ENCODE assay signal across 12 cellular contexts in genomic region chr11:67301313-67301921, GRCh38. TPM values are rescaled to one million over a fixed set of nuclear protein-coding genes. Genes with fewer than 3 reads are reported as not detected.
A peak's percentile ranks its signal among the peaks of the same experiment; 100 is the strongest.
DNase-seq lines count a peak whose midpoint lies in the region; ATAC-seq and TF ChIP-seq lines count a peak whose summit lies in the region.
"Had no signal": no experiment of that assay in that cellular context is flagged by ENCODE, and none has a peak within 500 bp of the region (broad histone marks: within the 10 kb centered on the region; RNA-seq: fewer than 3 reads in every experiment).

No MANE protein-coding gene starts in this region.

- no peak overlapping the region for H3K27ac ChIP-seq in HEK293 (ENCODE audit: extremely low read depth, low read depth, low read length)
- H3K27ac ChIP-seq in sigmoid colon: no peak overlapping the region

- WGBS in sigmoid colon, 2 donors: 88 to 92% methylated on average over 28 of the region's 28 CpGs

- H3K27ac Mint-ChIP-seq in WTC11: no peak overlapping the region
- no peak overlapping the region for H3K27ac Mint-ChIP-seq in endothelial cell (ENCODE audit: unreplicated experiment)

- TF ChIP-seq CTCF in HEK293 (tag by site-specific recombination; IDR thresholded peaks at IDR 0.05) (no peak), WTC11 (IDR thresholded peaks at IDR 0.05) (no peak), sigmoid colon (IDR thresholded peaks at IDR 0.05) (no peak), endothelial cell (IDR thresholded peaks at IDR 0.05; ENCODE audit: unreplicated experiment) (no peak)

- H3K27me3 Mint-ChIP-seq in WTC11 (ENCODE audit: low read depth) (peaks cover 4% of the 10 kb centered on the region; the same call in 1 of the 2 replicates), endothelial cell (ENCODE audit: unreplicated experiment) (peaks cover 23% of the 10 kb centered on the region)
- H3K27me3 Mint-ChIP-seq: CD4-positive, CD25-positive, alpha-beta regulatory T cell had no signal

- peaks cover 20% of the 10 kb centered on the region for H3K36me3 Mint-ChIP-seq in WTC11
- H3K36me3 Mint-ChIP-seq in endothelial cell (ENCODE audit: low read depth, unreplicated experiment): peaks cover 15% of the 10 kb centered on the region

- H3K4me1 ChIP-seq in HEK293 (ENCODE audit: control insufficient read depth, insufficient read depth, low read length): no peaks in the 10 kb centered on the region
- peaks cover 0 to 31% (median 24%) of the 10 kb centered on the region in 4 donors for H3K4me1 ChIP-seq in sigmoid colon

- peaks cover 2 to 42% of the 10 kb centered on the region in 2 experiments; a peak in 2 of 3 replicates for H3K36me3 ChIP-seq in HEK293 (ENCODE audit: control insufficient read depth in 2 of 2, insufficient read depth in 1 of 2, low read length in 2 of 2)
- H3K36me3 ChIP-seq in sigmoid colon: peaks cover 16 to 51% (median 30%) of the 10 kb centered on the region in 4 donors

- DNase-seq in WTC11 (ENCODE audit: low spot score) (peak; percentile 11), islet precursor cell (peak; percentile 43), sigmoid colon (peak; percentile 67), DMS 273 (lab: John Stamatoyannopoulos, UW; ENCODE audit: unreplicated experiment) (no peak), RKO (ENCODE audit: low spot score) (no peak), ACHN (no peak), endothelial cell (ENCODE audit: low spot score) (no peak)
- DNase-seq: amniotic stem cell; CD4-positive, CD25-positive, alpha-beta regulatory T cell; MG63; stimulated activated naive CD4-positive, alpha-beta T cell treated with Interleukin-2 at 50 U/mL for 16 hours had no signal

- CTCF ChIA-PET in HEK293 (lab: Yijun Ruan, JAX): interaction anchor here (3.4 kb wide), 1 partner anchor 16 kb away, joined by 17 read pairs; no protein-coding TSS in a partner anchor
- CTCF ChIA-PET in WTC11 (lab: Charles Lee): interaction anchor here (0.6 to 5.3 kb wide), 10 partner anchors 10 to 220 kb away, joined by 3 to 103 read pairs (median 9); partner anchors contain the start of gene ANKRD13D

- H3K4me1 Mint-ChIP-seq in WTC11: peaks cover 11% of the 10 kb centered on the region
- H3K4me1 Mint-ChIP-seq in endothelial cell (ENCODE audit: unreplicated experiment): peaks cover 7% of the 10 kb centered on the region

- no peak for ATAC-seq in WTC11

- intact Hi-C loops in sigmoid colon (cut with DNase I): no loop called here

- no peaks in the 10 kb centered on the region for H3K9me3 ChIP-seq in HEK293 (ENCODE audit: control insufficient read depth, insufficient read depth, low read depth, low read length)
- H3K9me3 ChIP-seq in sigmoid colon: no peaks in the 10 kb centered on the region
- H3K9me3 ChIP-seq: MG63 had no signal

- H3K9me3 Mint-ChIP-seq in WTC11: peaks cover 7% of the 10 kb centered on the region
- no peaks in the 10 kb centered on the region for H3K9me3 Mint-ChIP-seq in endothelial cell (ENCODE audit: unreplicated experiment)

- no peaks in the 10 kb centered on the region for H3K27me3 ChIP-seq in sigmoid colon
- H3K27me3 ChIP-seq: MG63 had no signal

- H3K4me3 ChIP-seq in HEK293 (ENCODE audit: low read depth, low read length) (no peak overlapping the region), sigmoid colon (no peak overlapping the region)
- H3K4me3 ChIP-seq: MG63 had no signal

- no peak for TF ChIP-seq POLR2A in sigmoid colon (IDR thresholded peaks at IDR 0.05)

- TF ChIP-seq EP300 in sigmoid colon (IDR thresholded peaks at IDR 0.05): no peak

- POLR2A ChIA-PET in HEK293 (lab: Yijun Ruan, JAX) (interaction anchor here (3.7 kb wide), 1 partner anchor 12 kb away, joined by 17 read pairs; the partner anchor contains the start of gene ANKRD13D), WTC11 (lab: Charles Lee) (interaction anchor here (0.7 to 1.2 kb wide), 3 partner anchors 24 to 166 kb away, joined by 3 read pairs; no protein-coding TSS in a partner anchor)

- no peak overlapping the region for H3K4me3 Mint-ChIP-seq in WTC11
- no peak overlapping the region for H3K4me3 Mint-ChIP-seq in endothelial cell (ENCODE audit: unreplicated experiment)

- in situ Hi-C loops in ACHN (cut with HindIII; ENCODE audit: low pct_ligation_motif_present, low pct_unique_long_range_greater_than_20kb, low sequenced_read_pairs): no loop called here

TF ChIP-seq in HEK293, 187 proteins besides CTCF, POLR2A, EP300 and RAD21:
- no peak for TF ChIP-seq ZNF24 (tag by site-specific recombination; IDR thresholded peaks at IDR 0.05)
- TF ChIP-seq, protein P1, sequence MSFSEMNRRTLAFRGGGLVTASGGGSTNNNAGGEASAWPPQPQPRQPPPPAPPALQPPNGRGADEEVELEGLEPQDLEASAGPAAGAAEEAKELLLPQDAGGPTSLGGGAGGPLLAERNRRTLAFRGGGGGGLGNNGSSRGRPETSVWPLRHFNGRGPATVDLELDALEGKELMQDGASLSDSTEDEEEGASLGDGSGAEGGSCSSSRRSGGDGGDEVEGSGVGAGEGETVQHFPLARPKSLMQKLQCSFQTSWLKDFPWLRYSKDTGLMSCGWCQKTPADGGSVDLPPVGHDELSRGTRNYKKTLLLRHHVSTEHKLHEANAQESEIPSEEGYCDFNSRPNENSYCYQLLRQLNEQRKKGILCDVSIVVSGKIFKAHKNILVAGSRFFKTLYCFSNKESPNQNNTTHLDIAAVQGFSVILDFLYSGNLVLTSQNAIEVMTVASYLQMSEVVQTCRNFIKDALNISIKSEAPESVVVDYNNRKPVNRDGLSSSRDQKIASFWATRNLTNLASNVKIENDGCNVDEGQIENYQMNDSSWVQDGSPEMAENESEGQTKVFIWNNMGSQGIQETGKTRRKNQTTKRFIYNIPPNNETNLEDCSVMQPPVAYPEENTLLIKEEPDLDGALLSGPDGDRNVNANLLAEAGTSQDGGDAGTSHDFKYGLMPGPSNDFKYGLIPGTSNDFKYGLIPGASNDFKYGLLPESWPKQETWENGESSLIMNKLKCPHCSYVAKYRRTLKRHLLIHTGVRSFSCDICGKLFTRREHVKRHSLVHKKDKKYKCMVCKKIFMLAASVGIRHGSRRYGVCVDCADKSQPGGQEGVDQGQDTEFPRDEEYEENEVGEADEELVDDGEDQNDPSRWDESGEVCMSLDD (tag by site-specific recombination; IDR thresholded peaks at IDR 0.05): 0 out of 2 replicates have a peak, but pooled peaks have one; percentile 17

TF ChIP-seq in WTC11, 78 proteins besides CTCF, POLR2A, EP300 and RAD21 (continues in another document):
- TF ChIP-seq MYBL2 (CRISPR knock-in tag; IDR thresholded peaks at IDR 0.05): no peak
- TF ChIP-seq, protein P2, sequence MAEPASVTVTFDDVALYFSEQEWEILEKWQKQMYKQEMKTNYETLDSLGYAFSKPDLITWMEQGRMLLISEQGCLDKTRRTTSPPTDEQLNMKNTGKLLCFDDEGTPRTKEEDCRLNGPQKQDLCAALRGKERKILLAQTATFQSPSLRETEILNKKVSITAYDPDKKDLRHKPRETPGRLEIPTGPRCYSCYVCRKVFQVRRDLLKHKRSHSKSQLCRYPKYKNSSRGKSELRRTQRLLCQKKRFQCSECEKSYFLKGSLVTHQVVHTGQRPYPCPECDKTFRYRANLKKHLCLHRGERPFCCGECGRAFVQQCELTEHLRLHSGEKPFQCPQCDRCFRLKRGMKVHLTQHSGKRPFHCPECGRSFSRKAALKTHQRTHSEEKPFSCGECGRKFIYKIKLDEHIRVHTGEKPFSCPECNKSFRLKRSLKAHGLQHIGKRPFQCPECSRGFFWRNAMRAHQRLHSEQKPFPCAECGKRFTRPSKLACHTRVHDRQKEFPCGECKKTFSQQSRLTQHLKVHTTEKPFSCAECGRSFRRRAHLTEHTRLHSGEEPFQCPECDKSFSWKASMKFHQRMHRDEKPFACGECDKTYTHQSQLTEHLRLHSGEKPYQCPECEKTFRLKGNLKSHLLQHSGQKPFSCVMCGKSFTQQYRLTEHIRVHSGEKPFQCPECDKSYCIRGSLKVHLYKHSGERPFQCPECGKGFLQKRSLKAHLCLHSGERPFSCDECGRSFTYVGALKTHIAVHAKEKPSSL (CRISPR knock-in tag; conservative IDR thresholded peaks at IDR 0.05): no peak
- no peak for TF ChIP-seq CREM (CRISPR knock-in tag; IDR thresholded peaks at IDR 0.05)
- TF ChIP-seq ZNF232 (CRISPR knock-in tag; IDR thresholded peaks at IDR 0.05): no peak
- TF ChIP-seq E2F1 (CRISPR knock-in tag; IDR thresholded peaks at IDR 0.05): no peak

RNA-seq across cellular contexts. Expression of gene SSH3, which starts 1.9 kb away (rescaled TPM):
- total RNA-seq in WTC11 (2021): 34.8 to 43.4 TPM (median 42.3 TPM) in 3 replicates
- 10 to 100 TPM; 20.0 to 37.7 (median 26.6) TPM for total RNA-seq in sigmoid colon
- polyA plus RNA-seq in sigmoid colon: 10 to 100 TPM; 15.6 to 39.0 (median 21.3) TPM
- total RNA-seq in endothelial cell (ENCODE audit: unreplicated experiment): 7.3 TPM

RNA-seq across cellular contexts. Expression of gene ANKRD13D, which starts 12.3 kb away (rescaled TPM):
- total RNA-seq in WTC11 (2021): 36.8 to 55.5 TPM (median 42.4 TPM) in 3 replicates
- 10 to 100 TPM; 23.9 to 45.7 (median 24.2) TPM for total RNA-seq in sigmoid colon
- polyA plus RNA-seq in sigmoid colon: 10 to 100 TPM in 2 of 3 donors, 1 to 10 TPM in 1; 9.0 to 42.2 (median 16.8) TPM
- total RNA-seq in endothelial cell (ENCODE audit: unreplicated experiment): 65.1 TPM

RNA-seq across cellular contexts. Expression of gene GRK2, which starts 35.1 kb away (rescaled TPM):
- total RNA-seq in WTC11 (2021): 59.4 to 68.1 TPM (median 61.4 TPM) in 3 replicates
- total RNA-seq in sigmoid colon: 10 to 100 TPM; 32.1 to 48.2 (median 38.9) TPM
- 100 to 1,000 TPM in 1 of 3 donors, 10 to 100 TPM in 2; 88.3 to 152 (median 92.0) TPM for polyA plus RNA-seq in sigmoid colon
- total RNA-seq in endothelial cell (ENCODE audit: unreplicated experiment): 92.7 TPM

RNA-seq across cellular contexts. Expression of gene POLD4, which starts 51.9 kb away (rescaled TPM):
- total RNA-seq in WTC11 (2021) (30.3 to 38.3 TPM (median 37.7 TPM) in 3 replicates), sigmoid colon (10 to 100 TPM; 48.5 to 78.9 (median 67.0) TPM), endothelial cell (ENCODE audit: unreplicated experiment) (92.1 TPM)
- 100 to 1,000 TPM; 381 to 748 (median 498) TPM for polyA plus RNA-seq in sigmoid colon

Comparison
In these comparisons a context has a peak if more than half of its experiments do, and no peak if none do; other contexts are left out.
1. DNase-seq: peak in WTC11 (single experiment), islet precursor cell (single experiment) and sigmoid colon (single experiment); none in DMS 273 (single experiment), RKO (single experiment), ACHN (single experiment) and endothelial cell (single experiment).